Comparison of ENCODE assay signal across 10 cellular contexts in the genomic region with DNA sequence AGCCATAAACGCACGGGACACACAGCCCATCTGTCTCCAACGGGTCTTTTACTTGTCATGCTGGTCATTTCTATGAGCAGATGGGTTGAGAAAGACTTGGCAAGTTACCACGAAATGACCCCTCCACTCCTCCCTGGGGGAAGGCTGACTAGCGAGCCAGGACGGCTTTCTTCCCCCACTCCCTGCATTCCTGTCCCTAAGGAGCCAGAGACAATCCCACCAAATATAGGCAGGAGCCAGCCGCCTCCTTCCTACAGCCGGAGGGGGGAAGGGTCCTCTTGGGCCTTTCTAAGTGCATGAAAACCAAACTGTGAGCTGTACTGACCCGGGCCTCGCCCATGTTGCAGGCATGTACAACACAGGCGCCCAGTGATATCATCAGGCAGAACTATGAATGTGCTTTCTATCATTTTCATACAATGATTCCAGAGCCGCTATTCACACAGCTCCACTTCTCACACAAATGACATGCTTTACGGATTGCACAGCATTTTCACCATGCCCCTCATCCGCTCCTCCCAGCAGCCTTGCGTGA. TPM values are rescaled to one million over a fixed set of nuclear protein-coding genes. Genes with fewer than 3 reads are reported as not detected.
DNase-seq lines count a peak whose midpoint lies in the region; ATAC-seq and TF ChIP-seq lines count a peak whose summit lies in the region.
"Had no signal": no experiment of that assay in that cellular context is flagged by ENCODE, and none has a peak within 500 bp of the region (broad histone marks: within the 10 kb centered on the region; RNA-seq: fewer than 3 reads in every experiment).

No MANE protein-coding gene starts in this region.

- peaks cover 38% of the 10 kb centered on the region for H3K4me1 Mint-ChIP-seq in stimulated activated effector memory CD8-positive, alpha-beta T cell treated with anti-CD3 and anti-CD28 coated beads, Interleukin-12 subunit alpha, Interleukin-12 subunit beta, amount 100 ng/mL, for 72 hours

- peaks cover 93% of the 10 kb centered on the region for H3K79me2 ChIP-seq in hepatocyte

- H3K9me3 ChIP-seq in hepatocyte (ENCODE audit: low read depth), result no peaks in the 10 kb centered on the region
- no peaks in the 10 kb centered on the region for H3K9me3 ChIP-seq in skeletal muscle satellite cell (replicated peaks; ENCODE audit: low read length)

- H3K36me3 ChIP-seq in hepatocyte (replicated peaks; ENCODE audit: insufficient read depth, low read depth), result no peaks in the 10 kb centered on the region
- no peaks in the 10 kb centered on the region for H3K36me3 ChIP-seq in skeletal muscle satellite cell (ENCODE audit: insufficient read depth, low read length)

- DNase-seq in GM04503 (ENCODE audit: low read depth) (peak; percentile 78), astrocyte of the spinal cord (ENCODE audit: low read depth, low spot score) (peak; percentile 76), hepatocyte (ENCODE audit: low spot score) (peak; percentile 59), OCI-M1 (lab: John Stamatoyannopoulos, UW) (no peak)
- no peak for DNase-seq in stimulated activated effector memory CD8-positive, alpha-beta T cell treated with anti-CD3 and anti-CD28 coated beads, Interleukin-12 subunit alpha, Interleukin-12 subunit beta, amount 100 ng/mL, for 72 hours (ENCODE audit: low spot score in 2 of 2)
- DNase-seq: NCI-H1417; stimulated activated CD4-positive, alpha-beta T cell treated with anti-CD3 and anti-CD28 coated beads, Interleukin-1b, Interleukin-23, amount 100 ng/mL, for 48 hours had no signal

- H3K27ac Mint-ChIP-seq in stimulated activated effector memory CD8-positive, alpha-beta T cell treated with anti-CD3 and anti-CD28 coated beads, Interleukin-12 subunit alpha, Interleukin-12 subunit beta, amount 100 ng/mL, for 72 hours, result no peak overlapping the region

- H3K27ac ChIP-seq in hepatocyte, result peak overlapping the region; percentile 62

- 45% methylated on average over 15 of the region's 15 CpGs for WGBS in hepatocyte (ENCODE audit: low lambda C conversion rate, missing lambda C conversion rate)

- H3K4me3 ChIP-seq in astrocyte of the spinal cord (ENCODE audit: low read depth, low read length), result no peak overlapping the region
- H3K4me3 ChIP-seq in hepatocyte, result no peak overlapping the region
- peak overlapping the region; percentile 42 for H3K4me3 ChIP-seq in skeletal muscle satellite cell (ENCODE audit: low read length)

- H3K4me1 ChIP-seq in hepatocyte (ENCODE audit: insufficient read depth), result peaks cover 33% of the 10 kb centered on the region
- H3K4me1 ChIP-seq in skeletal muscle satellite cell (ENCODE audit: control insufficient read depth, insufficient read depth, low read length), result peaks cover 49% of the 10 kb centered on the region

- no peaks in the 10 kb centered on the region for H3K36me3 Mint-ChIP-seq in stimulated activated effector memory CD8-positive, alpha-beta T cell treated with anti-CD3 and anti-CD28 coated beads, Interleukin-12 subunit alpha, Interleukin-12 subunit beta, amount 100 ng/mL, for 72 hours

- no peaks in the 10 kb centered on the region for H3K9me2 ChIP-seq in hepatocyte (replicated peaks; ENCODE audit: insufficient read depth)

- peak overlapping the region; percentile 42 for H3K4me2 ChIP-seq in hepatocyte
- peak overlapping the region; percentile 62 for H3K4me2 ChIP-seq in skeletal muscle satellite cell (ENCODE audit: low read length)

- H3K9ac ChIP-seq in skeletal muscle satellite cell (ENCODE audit: low read depth, low read length), result peak overlapping the region; percentile 67

- H2AFZ ChIP-seq in hepatocyte, result no peak overlapping the region

- H3K9me3 Mint-ChIP-seq in stimulated activated effector memory CD8-positive, alpha-beta T cell treated with anti-CD3 and anti-CD28 coated beads, Interleukin-12 subunit alpha, Interleukin-12 subunit beta, amount 100 ng/mL, for 72 hours, result no peaks in the 10 kb centered on the region

- ATAC-seq in stimulated activated effector memory CD8-positive, alpha-beta T cell treated with anti-CD3 and anti-CD28 coated beads, Interleukin-12 subunit alpha, Interleukin-12 subunit beta, amount 100 ng/mL, for 72 hours, result no peak
- ATAC-seq in GM18858 (IDR thresholded peaks at IDR 0.05; ENCODE audit: unreplicated experiment) (no peak), HG03196 (IDR thresholded peaks at IDR 0.05; ENCODE audit: unreplicated experiment) (no peak)

- H3K4me3 Mint-ChIP-seq in stimulated activated effector memory CD8-positive, alpha-beta T cell treated with anti-CD3 and anti-CD28 coated beads, Interleukin-12 subunit alpha, Interleukin-12 subunit beta, amount 100 ng/mL, for 72 hours, result no peak overlapping the region

- in situ Hi-C loops in astrocyte of the spinal cord (cut with HindIII; ENCODE audit: low sequenced_read_pairs), result no loop called here

- H4K20me1 ChIP-seq in hepatocyte (ENCODE audit: insufficient read depth, poor library complexity, severe bottlenecking), result peaks cover 14% of the 10 kb centered on the region

- no peaks in the 10 kb centered on the region for H3K27me3 ChIP-seq in hepatocyte
- H3K27me3 ChIP-seq in skeletal muscle satellite cell (ENCODE audit: control insufficient read depth, insufficient read depth, low read length), result no peaks in the 10 kb centered on the region

- TF ChIP-seq CTCF in astrocyte of the spinal cord (IDR thresholded peaks at IDR 0.05; ENCODE audit: low read depth, low read length) (no peak), hepatocyte (IDR thresholded peaks at IDR 0.05; ENCODE audit: poor library complexity) (no peak)

RNA-seq across cellular contexts. Expression of gene AFAP1, which starts 28.6 kb away (rescaled TPM):
- 12.6 and 16.2 TPM in 2 replicates for total RNA-seq in hepatocyte
- polyA plus RNA-seq in hepatocyte, result 6.9 and 9.3 TPM in 2 replicates
- 16.5 and 19.9 TPM in 2 replicates for total RNA-seq in skeletal muscle satellite cell (2012; rRNA removed)

Comparison
In these comparisons a context has a peak if more than half of its experiments do, and no peak if none do; other contexts are left out.
1. DNase-seq: peak in GM04503 (single experiment), astrocyte of the spinal cord (single experiment) and hepatocyte (single experiment); none in stimulated activated effector memory CD8-positive, alpha-beta T cell treated with anti-CD3 and anti-CD28 coated beads, Interleukin-12 subunit alpha, Interleukin-12 subunit beta, amount 100 ng/mL, for 72 hours (0 of 2) and OCI-M1 (single experiment).